8 cellular contexts compared by ENCODE assay signal in the genomic region with DNA sequence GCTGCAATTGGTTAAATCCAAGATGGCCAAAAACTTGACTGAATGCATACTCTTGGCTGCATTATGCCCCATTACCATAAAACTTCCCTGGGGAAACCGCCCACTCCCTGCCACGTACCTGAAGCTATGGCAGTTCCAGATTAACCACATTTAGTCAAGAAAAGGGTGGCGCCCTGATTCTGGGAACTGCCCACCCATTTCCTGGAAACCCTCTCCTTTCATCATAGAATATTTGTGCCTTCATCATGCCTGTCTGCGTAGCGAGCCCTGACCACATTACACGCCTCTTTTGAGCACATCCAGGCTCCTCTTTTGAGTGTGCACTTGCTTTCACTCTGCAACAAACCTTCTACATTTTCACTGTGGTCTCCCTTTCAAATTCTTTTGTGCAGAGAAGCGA. TPM values are rescaled to one million over a fixed set of nuclear protein-coding genes. Genes with fewer than 3 reads are reported as not detected.
DNase-seq lines count a peak whose midpoint lies in the region; ATAC-seq and TF ChIP-seq lines count a peak whose summit lies in the region.

No MANE protein-coding gene starts in this region.

- no peak for TF ChIP-seq POLR2A in spleen (IDR thresholded peaks at IDR 0.05)

- H3F3A ChIP-seq in OCI-LY1 (ENCODE audit: insufficient read depth, low read length) = no peaks in the 10 kb centered on the region

- peaks cover 83% of the 10 kb centered on the region for H3K79me2 ChIP-seq in OCI-LY1 (ENCODE audit: insufficient read depth, low read length)

- no peaks in the 10 kb centered on the region for H3K9me3 ChIP-seq in OCI-LY1 (ENCODE audit: low read length)
- no peaks in the 10 kb centered on the region for H3K9me3 ChIP-seq in spleen

- no peak for TF ChIP-seq CTCF in OCI-LY1 (IDR thresholded peaks at IDR 0.05; ENCODE audit: low read length)
- TF ChIP-seq CTCF in spleen (IDR thresholded peaks at IDR 0.05 in 8 of 11, conservative IDR thresholded peaks at IDR 0.05 in 3 of 11) = no peak
- no peak for TF ChIP-seq CTCF in progenitor cell of endocrine pancreas (IDR thresholded peaks at IDR 0.05; ENCODE audit: unreplicated experiment)

- H3K9ac ChIP-seq in OCI-LY1 (ENCODE audit: low read length) = no peak overlapping the region

- H3K36me3 Mint-ChIP-seq in progenitor cell of endocrine pancreas (ENCODE audit: insufficient read depth) = peaks cover 6% of the 10 kb centered on the region

- no peaks in the 10 kb centered on the region for H3K27me3 ChIP-seq in OCI-LY1 (ENCODE audit: insufficient read depth, low read length)
- no peaks in the 10 kb centered on the region for H3K27me3 ChIP-seq in spleen (replicated peaks in 1 of 7)

- H3K36me3 ChIP-seq in OCI-LY1 (ENCODE audit: insufficient read depth, low read length) (peaks cover 13% of the 10 kb centered on the region), spleen (peaks cover 0 to 6% (median 0%) of the 10 kb centered on the region in 6 donors)

- no peaks in the 10 kb centered on the region for H3K4me1 Mint-ChIP-seq in progenitor cell of endocrine pancreas (ENCODE audit: low read depth)

- H3K4me3 Mint-ChIP-seq in progenitor cell of endocrine pancreas (ENCODE audit: low read depth) = no peak overlapping the region

- no peak overlapping the region for H2AFZ ChIP-seq in OCI-LY1 (ENCODE audit: low read length)

- H3K4me2 ChIP-seq in OCI-LY1 (ENCODE audit: low read length) = peak overlapping the region; percentile 45; the same call in 1 of the 2 replicates

- WGBS in spleen, 5 donors = 41 to 64% (median 51%) methylated on average over 7 of the region's 7 CpGs

- no peak overlapping the region for H3K4me3 ChIP-seq in OCI-LY1 (ENCODE audit: low read depth, low read length, poor library complexity, severe bottlenecking)
- peak overlapping the region in 5 of 8 donors; percentile 11 to 55 (median 19) for H3K4me3 ChIP-seq in spleen

- no peak overlapping the region for H3K27ac Mint-ChIP-seq in progenitor cell of endocrine pancreas

- intact Hi-C loops in spleen (cut with DNase I; ENCODE audit: low total_unique reads) = no loop called here

- no peaks in the 10 kb centered on the region for H4K20me1 ChIP-seq in OCI-LY1 (ENCODE audit: insufficient read depth, low read length)

- H3K9me2 ChIP-seq in OCI-LY1 (ENCODE audit: low read depth, low read length) = no peaks in the 10 kb centered on the region

- H3K27ac ChIP-seq in OCI-LY1 (ENCODE audit: low read depth, low read length, poor library complexity, severe bottlenecking) (no peak overlapping the region), spleen (peak overlapping the region; percentile 11 to 83 (median 64))

- H3K4me1 ChIP-seq in OCI-LY1 (ENCODE audit: insufficient read depth, low read length, severe bottlenecking) (peaks cover 34% of the 10 kb centered on the region), spleen (peaks cover 19 to 91% (median 50%) of the 10 kb centered on the region in 6 donors)

- DNase-seq in GF-D8 (lab: John Stamatoyannopoulos, UW) = peak; percentile 82
- peak; percentile 92 for DNase-seq in activated naive CD4-positive, alpha-beta T cell treated with Interleukin-2 at 50 U/mL for 16 hours
- DNase-seq in spleen = peak; percentile 80
- no peak for DNase-seq in DMS53 (lab: John Stamatoyannopoulos, UW)
- no peak for DNase-seq in progenitor cell of endocrine pancreas (ENCODE audit: low spot score, unreplicated experiment)
- DNase-seq in dedifferentiated amniotic fluid mesenchymal stem cell (ENCODE audit: extremely low spot score) = no peak

- peak; percentile 80 for ATAC-seq in GM21825 (IDR thresholded peaks at IDR 0.05; ENCODE audit: unreplicated experiment)

- no peaks in the 10 kb centered on the region for H3K27me3 Mint-ChIP-seq in progenitor cell of endocrine pancreas

- peaks cover 5% of the 10 kb centered on the region for H3K9me3 Mint-ChIP-seq in progenitor cell of endocrine pancreas (ENCODE audit: low read depth)

RNA-seq across cellular contexts. Expression of a gene that starts 5.2 kb away (rescaled TPM):
- total RNA-seq in spleen (10 to 100 TPM; 25.7 to 71.1 (median 30.6) TPM), progenitor cell of endocrine pancreas (17.7 and 19.8 TPM in 2 replicates)
- 10 to 100 TPM in 1 of 3 donors, 1 to 10 TPM in 2; 7.7 to 14.5 (median 9.3) TPM for polyA plus RNA-seq in spleen

RNA-seq across cellular contexts. Expression of a gene that starts 5.6 kb away (rescaled TPM):
- total RNA-seq in spleen (10 to 100 TPM; 15.6 to 27.1 (median 16.4) TPM), progenitor cell of endocrine pancreas (17.4 and 18.9 TPM in 2 replicates)
- 1 to 10 TPM; 3.4 to 5.1 (median 4.0) TPM for polyA plus RNA-seq in spleen

Comparison
In these comparisons a context has a peak if more than half of its experiments do, and no peak if none do; other contexts are left out.
1. DNase-seq: peak in GF-D8 (single experiment), activated naive CD4-positive, alpha-beta T cell treated with Interleukin-2 at 50 U/mL for 16 hours (single experiment) and spleen (single experiment); none in DMS53 (single experiment), progenitor cell of endocrine pancreas (single experiment) and dedifferentiated amniotic fluid mesenchymal stem cell (single experiment).